Comparison of ENCODE assay signal across 9 cellular contexts in the genomic region with DNA sequence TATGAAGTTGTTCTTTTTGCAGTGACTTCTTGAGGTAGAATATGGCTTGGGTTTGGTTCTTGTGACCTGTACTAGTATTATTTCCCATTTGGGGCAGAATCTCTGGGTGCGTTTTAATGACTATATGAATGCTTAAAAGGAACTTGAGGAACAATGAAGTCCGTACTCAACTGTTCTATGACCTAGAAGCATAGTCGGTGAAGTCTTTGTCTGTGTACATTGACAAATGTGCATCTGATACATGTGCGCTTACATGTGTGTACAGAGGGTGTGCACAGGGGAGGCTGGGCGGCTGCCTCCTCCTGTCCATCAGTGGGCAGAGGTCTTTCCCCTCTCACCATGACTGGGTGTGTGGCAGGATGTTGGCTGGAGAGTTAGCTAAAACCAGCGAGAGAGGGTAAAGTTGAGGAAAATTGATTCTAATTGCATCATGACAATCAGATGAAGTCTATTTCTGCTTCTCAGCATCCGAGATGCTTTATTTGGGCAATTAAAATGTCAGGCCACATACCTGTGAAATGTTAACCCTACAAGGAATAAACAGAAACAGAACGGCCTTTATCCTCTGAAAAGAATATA. TPM values are rescaled to one million over a fixed set of nuclear protein-coding genes. Genes with fewer than 3 reads are reported as not detected.
DNase-seq lines count a peak whose midpoint lies in the region; ATAC-seq and TF ChIP-seq lines count a peak whose summit lies in the region.
"Had no signal": no experiment of that assay in that cellular context is flagged by ENCODE, and none has a peak within 500 bp of the region (broad histone marks: within the 10 kb centered on the region; RNA-seq: fewer than 3 reads in every experiment).

No MANE protein-coding gene starts in this region.

- intact Hi-C loops in spleen (cut with DNase I; ENCODE audit: low total_unique reads) (no loop called here), left colon (cut with DNase I, micrococcal nuclease) (loop anchor here in 1 of 2 donors (10.0 kb wide), 1 partner anchor 1075 kb away; no protein-coding TSS in a partner anchor)

- peaks cover 13% of the 10 kb centered on the region for H3K4me1 Mint-ChIP-seq in activated naive CD8-positive, alpha-beta T cell treated with anti-CD3 and anti-CD28 coated beads for 36 hours
- H3K4me1 Mint-ChIP-seq in immature natural killer cell = peaks cover 34 to 46% of the 10 kb centered on the region in 2 donors

- H3K27ac ChIP-seq in spleen = peak overlapping the region; percentile 72 to 96 (median 90)

- H3K36me3 Mint-ChIP-seq in activated naive CD8-positive, alpha-beta T cell treated with anti-CD3 and anti-CD28 coated beads for 36 hours = peaks cover 2% of the 10 kb centered on the region
- peaks cover 0 to 20% (median 0%) of the 10 kb centered on the region in 3 donors for H3K36me3 Mint-ChIP-seq in immature natural killer cell

- TF ChIP-seq POLR2A in spleen (IDR thresholded peaks at IDR 0.05) = no peak

- H3K9me3 ChIP-seq in HAP-1 (no peaks in the 10 kb centered on the region), spleen (peaks cover 0 to 21% (median 0%) of the 10 kb centered on the region in 8 donors)

- peaks cover 4% of the 10 kb centered on the region for H3K9me3 Mint-ChIP-seq in activated naive CD8-positive, alpha-beta T cell treated with anti-CD3 and anti-CD28 coated beads for 36 hours
- H3K9me3 Mint-ChIP-seq in immature natural killer cell = peaks cover 8 to 60% (median 15%) of the 10 kb centered on the region in 6 donors

- H3K4me3 ChIP-seq in HAP-1 (peak overlapping the region; percentile 68), spleen (peak overlapping the region; percentile 21 to 80 (median 44))

- 5 to 11% (median 11%) methylated on average over 8 of the region's 8 CpGs for WGBS in spleen, 5 donors

- no peak for ATAC-seq in left colon

- H3K27me3 ChIP-seq in HAP-1 (ENCODE audit: low read depth) (no peaks in the 10 kb centered on the region), spleen (replicated peaks in 1 of 7) (peaks cover 0 to 99% (median 39%) of the 10 kb centered on the region in 7 donors)

- peak overlapping the region; percentile 33 for H3K4me3 Mint-ChIP-seq in activated naive CD8-positive, alpha-beta T cell treated with anti-CD3 and anti-CD28 coated beads for 36 hours
- peak overlapping the region; percentile 66 to 85 (median 68) for H3K4me3 Mint-ChIP-seq in immature natural killer cell

- TF ChIP-seq CTCF in spleen (IDR thresholded peaks at IDR 0.05 in 8 of 11, conservative IDR thresholded peaks at IDR 0.05 in 3 of 11) = no peak

- in situ Hi-C loops in HAP-1 (cut with MboI; ENCODE audit: low sequenced_read_pairs) = loop anchor here (25.0 kb wide), 2 partner anchors 492 to 1067 kb away; no protein-coding TSS in a partner anchor

- DNase-seq in HAP-1 (ENCODE audit: low spot score in 2 of 2) = no peak
- DNase-seq in activated naive CD8-positive, alpha-beta T cell treated with anti-CD3 and anti-CD28 coated beads for 36 hours = no peak
- no peak for DNase-seq in immature natural killer cell
- no peak for DNase-seq in spleen
- DNase-seq in left colon = no peak
- DNase-seq in activated CD4-positive, alpha-beta T cell treated with anti-CD3 and anti-CD28 coated beads for 4 hours = no peak
- no peak for DNase-seq in anterior cingulate cortex (lab: John Stamatoyannopoulos, UW)
- DNase-seq in AG20443 (ENCODE audit: low spot score) = no peak

- H3K27ac Mint-ChIP-seq in activated naive CD8-positive, alpha-beta T cell treated with anti-CD3 and anti-CD28 coated beads for 36 hours = no peak overlapping the region
- no peak overlapping the region for H3K27ac Mint-ChIP-seq in immature natural killer cell

- H3K36me3 ChIP-seq in HAP-1 (replicated peaks) (peaks cover 5% of the 10 kb centered on the region), spleen (peaks cover 0 to 11% (median 2%) of the 10 kb centered on the region in 6 donors)

- peaks cover 93% of the 10 kb centered on the region for H3K27me3 Mint-ChIP-seq in activated naive CD8-positive, alpha-beta T cell treated with anti-CD3 and anti-CD28 coated beads for 36 hours
- peaks cover 68 to 79% (median 70%) of the 10 kb centered on the region in 3 donors for H3K27me3 Mint-ChIP-seq in immature natural killer cell (ENCODE audit: low read depth in 3 of 3)

- H3K4me1 ChIP-seq in HAP-1 (peaks cover 35% of the 10 kb centered on the region), spleen (peaks cover 0 to 37% (median 2%) of the 10 kb centered on the region in 6 donors)

RNA-seq across cellular contexts. Expression of gene NR2F2, which starts 1.0 kb away (rescaled TPM):
- total RNA-seq in activated naive CD8-positive, alpha-beta T cell treated with anti-CD3 and anti-CD28 coated beads for 36 hours = not detected
- not detected for polyA plus RNA-seq in immature natural killer cell
- total RNA-seq in spleen = 100 to 1,000 TPM in 6 of 7 donors, 10 to 100 TPM in 1; 87.1 to 256 (median 121) TPM
- polyA plus RNA-seq in spleen = 10 to 100 TPM; 18.6 to 39.4 (median 23.7) TPM
- 10 to 100 TPM; 24.9 to 35.3 TPM for total RNA-seq in left colon
- total RNA-seq: T-helper 2 cell treated with Interferon-gamma antibody and Interleukin-4, amounts not matched to agents 100 ng/mL and 5 ng/mL, for 36 hours had no signal

Comparison
In these comparisons a context has a peak if more than half of its experiments do, and no peak if none do; other contexts are left out.
1. RNA of gene NR2F2, which starts 1.0 kb away (total RNA-seq): 87.1 to 256 TPM in spleen and 24.9 to 35.3 TPM in left colon; not detected in activated naive CD8-positive, alpha-beta T cell treated with anti-CD3 and anti-CD28 coated beads for 36 hours; every median in the first group is over 10 times any median in the second.